Comparison of ENCODE assay signal across 25 cellular contexts in the genomic region with DNA sequence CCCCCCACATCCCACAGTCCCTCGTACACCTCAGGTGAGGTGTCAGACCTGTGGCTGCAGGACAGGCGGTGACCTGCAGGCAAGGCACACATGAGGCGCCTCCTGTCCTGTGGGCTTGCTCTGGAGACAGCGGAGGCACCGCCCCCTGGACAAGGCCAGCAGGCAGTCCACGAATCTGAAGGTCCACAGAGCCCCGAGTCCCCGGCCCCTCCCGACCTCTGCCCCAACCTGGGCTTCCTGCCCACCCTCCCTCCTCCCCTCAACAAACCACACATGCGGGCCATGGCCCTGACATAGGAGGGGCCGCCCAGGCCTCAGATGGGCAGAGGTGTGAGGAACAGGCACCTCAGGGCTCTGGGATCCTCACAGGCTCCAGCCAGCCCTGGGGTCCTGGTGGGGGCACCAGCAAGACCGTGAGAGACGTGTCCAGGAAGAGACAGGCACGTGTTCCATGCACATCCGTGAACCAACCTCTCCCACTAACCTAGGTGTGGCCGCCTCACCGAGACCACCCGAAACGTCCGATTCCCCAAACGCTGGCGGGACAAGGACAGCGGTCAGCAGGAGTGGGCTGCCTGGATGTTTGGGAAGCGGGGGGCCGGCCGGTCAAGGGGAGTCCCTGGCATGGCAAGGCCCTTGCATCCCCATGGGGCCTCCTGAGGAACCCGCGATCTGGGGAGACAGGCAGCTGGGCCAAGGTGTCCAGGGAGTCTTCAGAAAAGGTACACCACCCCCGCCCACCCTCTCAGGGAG. TPM values are rescaled to one million over a fixed set of nuclear protein-coding genes. Genes with fewer than 3 reads are reported as not detected.
DNase-seq lines count a peak whose midpoint lies in the region; ATAC-seq lines count a peak whose summit lies in the region.
"Had no signal": no experiment of that assay in that cellular context is flagged by ENCODE, and none has a peak within 500 bp of the region (broad histone marks: within the 10 kb centered on the region; RNA-seq: fewer than 3 reads in every experiment).

No MANE protein-coding gene starts in this region.

- H3K4me3 Mint-ChIP-seq in stimulated activated naive CD8-positive, alpha-beta T cell treated with anti-CD3 and anti-CD28 coated beads, Interleukin-15, amount 100 ng/mL, for 72 hours = no peak overlapping the region
- no peak overlapping the region for H3K4me3 Mint-ChIP-seq in central memory CD8-positive, alpha-beta T cell
- H3K4me3 Mint-ChIP-seq: CD4-positive, alpha-beta memory T cell; HFFc6 had no signal

- peaks cover 28% of the 10 kb centered on the region for H3K4me1 Mint-ChIP-seq in stimulated activated naive CD8-positive, alpha-beta T cell treated with anti-CD3 and anti-CD28 coated beads, Interleukin-15, amount 100 ng/mL, for 72 hours
- peaks cover 40% of the 10 kb centered on the region for H3K4me1 Mint-ChIP-seq in central memory CD8-positive, alpha-beta T cell

- no peak overlapping the region for H3K27ac Mint-ChIP-seq in stimulated activated naive CD8-positive, alpha-beta T cell treated with anti-CD3 and anti-CD28 coated beads, Interleukin-15, amount 100 ng/mL, for 72 hours
- H3K27ac Mint-ChIP-seq in central memory CD8-positive, alpha-beta T cell (ENCODE audit: low read depth) = peak overlapping the region; percentile 55
- H3K27ac Mint-ChIP-seq: HFFc6 had no signal

- intact Hi-C loops in left colon (cut with DNase I, micrococcal nuclease) (no loop called here), cardiac septum (cut with DNase I) (no loop called here)

- H3K9me3 Mint-ChIP-seq in stimulated activated naive CD8-positive, alpha-beta T cell treated with anti-CD3 and anti-CD28 coated beads, Interleukin-15, amount 100 ng/mL, for 72 hours = no peaks in the 10 kb centered on the region
- no peaks in the 10 kb centered on the region for H3K9me3 Mint-ChIP-seq in central memory CD8-positive, alpha-beta T cell
- H3K9me3 Mint-ChIP-seq: HFFc6 had no signal

- H3K27me3 Mint-ChIP-seq in stimulated activated naive CD8-positive, alpha-beta T cell treated with anti-CD3 and anti-CD28 coated beads, Interleukin-15, amount 100 ng/mL, for 72 hours = no peaks in the 10 kb centered on the region
- no peaks in the 10 kb centered on the region for H3K27me3 Mint-ChIP-seq in central memory CD8-positive, alpha-beta T cell
- H3K27me3 Mint-ChIP-seq: CD4-positive, alpha-beta memory T cell had no signal

- H3K36me3 Mint-ChIP-seq in central memory CD8-positive, alpha-beta T cell (ENCODE audit: insufficient read depth) = peaks cover 35% of the 10 kb centered on the region

- DNase-seq in stimulated activated naive CD8-positive, alpha-beta T cell treated with anti-CD3 and anti-CD28 coated beads, Interleukin-15, amount 100 ng/mL, for 72 hours = no peak
- no peak for DNase-seq in stimulated activated naive CD8-positive, alpha-beta T cell treated with anti-CD3 and anti-CD28 coated beads, Interleukin-15, Interleukin-2, amounts not matched to agents 100 U/mL and 50 U/mL, for 24 hours
- DNase-seq in central memory CD8-positive, alpha-beta T cell (ENCODE audit: low spot score in 2 of 2) = no peak
- DNase-seq in left colon (no peak), cardiac septum (ENCODE audit: low spot score) (no peak), SW 1271 (lab: John Stamatoyannopoulos, UW) (no peak)
- DNase-seq: C1 segment of cervical spinal cord; Caco-2; GM23248; HFFc6; Karpas-422; NCI-H1092 treated with DMSO at 0.1 percent for 48 hours; NCI-H1436 treated with DMSO at 0.1 percent for 48 hours; NCI-H187 treated with DMSO at 0.1 percent for 48 hours; NCI-H2171 treated with DMSO at 0.1 percent for 48 hours; NCI-H345; NCI-H524; NCI-H774; NK-92 treated with Interleukin-12 subunit alpha and Interleukin-12 subunit beta, amount 100 ng/mL, for 24 hours; PC-3; SJCRH30 had no signal

- ATAC-seq in stimulated activated naive CD8-positive, alpha-beta T cell treated with anti-CD3 and anti-CD28 coated beads, Interleukin-15, amount 100 ng/mL, for 72 hours = peak; percentile 26
- no peak for ATAC-seq in stimulated activated naive CD8-positive, alpha-beta T cell treated with anti-CD3 and anti-CD28 coated beads, Interleukin-15, Interleukin-2, amounts not matched to agents 100 U/mL and 50 U/mL, for 24 hours
- no peak for ATAC-seq in central memory CD8-positive, alpha-beta T cell (replicated peaks; ENCODE audit: extremely low read depth, poor library complexity, severe bottlenecking)
- peak; percentile 3 for ATAC-seq in left colon
- ATAC-seq in HG02623 (IDR thresholded peaks at IDR 0.05; ENCODE audit: unreplicated experiment) = no peak
- ATAC-seq: PC-3, Right ventricle myocardium inferior, SK-N-SH treated with all-trans-retinoic acid at 6 μM for 48 hours had no signal

RNA-seq across cellular contexts. Expression of a gene that starts 25.8 kb away (rescaled TPM):
- total RNA-seq in left colon (100 to 1,000 TPM; 156 to 180 TPM), cardiac septum (129 TPM)

RNA-seq across cellular contexts. Expression of a gene that starts 50.7 kb away (rescaled TPM):
- total RNA-seq in left colon (10 to 100 TPM; 26.6 to 34.3 TPM), cardiac septum (19.8 TPM)

Comparison
In these comparisons a context has a peak if more than half of its experiments do, and no peak if none do; other contexts are left out.
1. ATAC-seq: peak in stimulated activated naive CD8-positive, alpha-beta T cell treated with anti-CD3 and anti-CD28 coated beads, Interleukin-15, amount 100 ng/mL, for 72 hours (single experiment) and left colon (single experiment); none in stimulated activated naive CD8-positive, alpha-beta T cell treated with anti-CD3 and anti-CD28 coated beads, Interleukin-15, Interleukin-2, amounts not matched to agents 100 U/mL and 50 U/mL, for 24 hours (single experiment), central memory CD8-positive, alpha-beta T cell (single experiment) and HG02623 (single experiment).